In the genomic region with DNA sequence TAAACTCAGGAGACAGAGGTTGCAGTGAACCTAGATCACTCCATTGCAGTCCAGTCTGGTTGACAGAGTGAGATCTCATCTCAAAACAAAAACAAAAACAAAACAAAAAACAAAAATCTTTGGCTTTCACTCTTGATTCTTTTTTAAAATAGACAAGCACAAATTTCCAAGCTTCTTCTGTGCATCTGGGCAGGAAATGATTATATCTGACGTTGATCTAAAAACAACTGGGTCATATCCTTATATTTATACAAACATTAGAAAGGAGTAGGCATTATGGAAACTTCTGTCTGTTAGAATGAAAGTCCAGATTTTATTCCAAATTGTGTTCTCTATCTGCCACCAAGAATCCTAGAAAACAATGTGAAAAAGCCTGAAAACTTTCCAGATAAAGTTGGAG, we compare ENCODE assay signal across 27 cellular contexts. TPM values are rescaled to one million over a fixed set of nuclear protein-coding genes. Genes with fewer than 3 reads are reported as not detected.
DNase-seq lines count a peak whose midpoint lies in the region; ATAC-seq and TF ChIP-seq lines count a peak whose summit lies in the region.
"Had no signal": no experiment of that assay in that cellular context is flagged by ENCODE, and none has a peak within 500 bp of the region (broad histone marks: within the 10 kb centered on the region; RNA-seq: fewer than 3 reads in every experiment).

No MANE protein-coding gene starts in this region.

- H3K4me1 ChIP-seq in IMR-90 (ENCODE audit: control insufficient read depth, insufficient read depth, low read length) (peaks cover 4% of the 10 kb centered on the region), left ventricle myocardium inferior (no peaks in the 10 kb centered on the region), uterus (no peaks in the 10 kb centered on the region)
- H3K4me1 ChIP-seq: lower lobe of right lung, psoas muscle had no signal

- H3K27ac Mint-ChIP-seq in osteocyte (ENCODE audit: unreplicated experiment) = peak overlapping the region; percentile 59
- H3K27ac Mint-ChIP-seq: activated CD4-positive, alpha-beta memory T cell treated with anti-CD3 and anti-CD28 coated beads for 36 hours; CD4-positive, alpha-beta memory T cell; IgD-negative memory B cell; stimulated activated naive B cell treated with anti-CD40 and anti-IgM and Interleukin-4, amounts not matched to agents 10 μg/mL and 1 μg/mL and 100 μg/mL, for 72 hours had no signal

- no peaks in the 10 kb centered on the region for H3K27me3 ChIP-seq in IMR-90 (ENCODE audit: control insufficient read depth, insufficient read depth, low read length)
- H3K27me3 ChIP-seq in left ventricle myocardium inferior (ENCODE audit: low read depth) = peaks cover 29% of the 10 kb centered on the region
- no peaks in the 10 kb centered on the region for H3K27me3 ChIP-seq in uterus
- H3K27me3 ChIP-seq: MG63 had no signal

- H3K4me3 ChIP-seq in IMR-90 (ENCODE audit: insufficient read depth, low read depth, low read length) = no peak overlapping the region
- no peak overlapping the region for H3K4me3 ChIP-seq in choroid plexus epithelial cell (ENCODE audit: low read depth, low read length)
- no peak overlapping the region for H3K4me3 ChIP-seq in left ventricle myocardium inferior
- H3K4me3 ChIP-seq in uterus = no peak overlapping the region
- H3K4me3 ChIP-seq: lower lobe of right lung, MG63, psoas muscle had no signal

- TF ChIP-seq CTCF in IMR-90 (conservative IDR thresholded peaks at IDR 0.05; ENCODE audit: low read depth, low read length) = no peak
- no peak for TF ChIP-seq CTCF in choroid plexus epithelial cell (conservative IDR thresholded peaks at IDR 0.05; ENCODE audit: low read depth, low read length)
- TF ChIP-seq CTCF in osteocyte (IDR thresholded peaks at IDR 0.05) = no peak
- TF ChIP-seq CTCF in left ventricle myocardium inferior (IDR thresholded peaks at IDR 0.05; ENCODE audit: borderline replicate concordance) = no peak
- no peak for TF ChIP-seq CTCF in uterus (IDR thresholded peaks at IDR 0.05)

- no peaks in the 10 kb centered on the region for H3K36me3 Mint-ChIP-seq in osteocyte (ENCODE audit: unreplicated experiment)
- H3K36me3 Mint-ChIP-seq: activated CD4-positive, alpha-beta memory T cell treated with anti-CD3 and anti-CD28 coated beads for 36 hours; CD4-positive, alpha-beta memory T cell; IgD-negative memory B cell; stimulated activated naive B cell treated with anti-CD40 and anti-IgM and Interleukin-4, amounts not matched to agents 10 μg/mL and 1 μg/mL and 100 μg/mL, for 72 hours had no signal

- peak overlapping the region; percentile 58; the same call in 1 of the 2 replicates for H3K4me2 ChIP-seq in IMR-90 (ENCODE audit: low read depth, low read length)

- dilution Hi-C loops in IMR-90 (cut with HindIII; ENCODE audit: low sequenced_read_pairs, unreplicated experiment) = no loop called here

- no peaks in the 10 kb centered on the region for H4K20me1 ChIP-seq in IMR-90 (ENCODE audit: insufficient read depth, low read length)

- H2AK9ac ChIP-seq in IMR-90 (replicated peaks; ENCODE audit: low read depth, low read length, poor library complexity) = peak overlapping the region; percentile 58

- peak overlapping the region; percentile 51; the same call in 1 of the 2 replicates for H3K23ac ChIP-seq in IMR-90 (ENCODE audit: low read depth, low read length)

- peak overlapping the region; percentile 77 for H2BK5ac ChIP-seq in IMR-90 (ENCODE audit: low read depth, low read length, poor library complexity, severe bottlenecking)

- TF ChIP-seq POLR2A in IMR-90 (IDR thresholded peaks at IDR 0.05; ENCODE audit: low read depth, low read length) (no peak), uterus (IDR thresholded peaks at IDR 0.05) (no peak)

- peak overlapping the region; percentile 99 for H3K14ac ChIP-seq in IMR-90 (replicated peaks; ENCODE audit: low read depth, low read length)

- no peaks in the 10 kb centered on the region for H3K27me3 Mint-ChIP-seq in osteocyte (ENCODE audit: unreplicated experiment)
- H3K27me3 Mint-ChIP-seq: stimulated activated naive B cell treated with anti-CD40 and anti-IgM and Interleukin-4, amounts not matched to agents 10 μg/mL and 1 μg/mL and 100 μg/mL, for 72 hours had no signal

- peak overlapping the region; percentile 95 for H3K4ac ChIP-seq in IMR-90 (ENCODE audit: low read depth, low read length)

- peak overlapping the region; percentile 99 for H2BK20ac ChIP-seq in IMR-90 (ENCODE audit: low read depth, low read length)

- H3K9ac ChIP-seq in IMR-90 (ENCODE audit: low read depth, low read length) = peak overlapping the region; percentile 5; the same call in 1 of the 2 replicates

- peak overlapping the region; percentile 82 for H3K56ac ChIP-seq in IMR-90 (ENCODE audit: extremely low read depth, insufficient read depth, low read length)

- peaks cover 23% of the 10 kb centered on the region for H3K4me1 Mint-ChIP-seq in osteocyte (ENCODE audit: unreplicated experiment)
- H3K4me1 Mint-ChIP-seq: CD4-positive, alpha-beta memory T cell; neural crest cell had no signal

- no TSS peak for BruUV-seq in IMR-90 (replicated peaks; lab: Mats Ljungman, UMichigan)

- WGBS in IMR-90 (ENCODE audit: extremely low coverage in 2 of 2, insufficient read length in 1 of 2), 2 experiments = no CpG with 5 or more reads among the region's 1 CpG

- H2BK120ac ChIP-seq in IMR-90 (ENCODE audit: low read depth, low read length) = peak overlapping the region; percentile 99

- POLR2A ChIA-PET in IMR-90 (lab: Charles Lee; ENCODE audit: unreplicated experiment) = no interaction called here

- peak overlapping the region; percentile 97 for H4K91ac ChIP-seq in IMR-90 (ENCODE audit: insufficient read depth, low read depth, low read length)

- intact Hi-C loops in IMR-90 (cut with micrococcal nuclease) = no loop called here
- intact Hi-C loops in left ventricle myocardium inferior (cut with micrococcal nuclease) = no loop called here
- intact Hi-C loops in uterus (cut with DNase I; ENCODE audit: low total_unique reads) = no loop called here

- H3K4me3 Mint-ChIP-seq in osteocyte (ENCODE audit: unreplicated experiment) = no peak overlapping the region
- H3K4me3 Mint-ChIP-seq: activated CD4-positive, alpha-beta memory T cell treated with anti-CD3 and anti-CD28 coated beads for 36 hours; CD4-positive, alpha-beta memory T cell; neural crest cell; stimulated activated naive B cell treated with anti-CD40 and anti-IgM and Interleukin-4, amounts not matched to agents 10 μg/mL and 1 μg/mL and 100 μg/mL, for 72 hours had no signal

- H2BK15ac ChIP-seq in IMR-90 (ENCODE audit: low read depth, low read length) = peak overlapping the region; percentile 94; the same call in 2 of the 3 replicates

- TF ChIP-seq RAD21 in IMR-90 (IDR thresholded peaks at IDR 0.05; ENCODE audit: low read length) = no peak

- H3K9me3 Mint-ChIP-seq in osteocyte (ENCODE audit: unreplicated experiment) = no peaks in the 10 kb centered on the region
- H3K9me3 Mint-ChIP-seq: activated CD4-positive, alpha-beta memory T cell treated with anti-CD3 and anti-CD28 coated beads for 36 hours; CD4-positive, alpha-beta memory T cell; IgD-negative memory B cell; neural crest cell had no signal

- peak; percentile 21 for DNase-seq in EL
- peak; percentile 58 for DNase-seq in IMR-90
- peak; percentile 27 for DNase-seq in choroid plexus epithelial cell (ENCODE audit: low read depth)
- no peak for DNase-seq in osteocyte (ENCODE audit: extremely low spot score, unreplicated experiment)
- no peak for DNase-seq in left ventricle myocardium inferior
- no peak for DNase-seq in A172 (ENCODE audit: low spot score)
- no peak for DNase-seq in uterus
- DNase-seq: activated CD4-positive, alpha-beta memory T cell treated with anti-CD3 and anti-CD28 coated beads for 36 hours; activated CD4-positive, CD25-positive, alpha-beta regulatory T cell; activated effector memory CD4-positive, alpha-beta T cell treated with anti-CD3 and anti-CD28 coated beads, Interleukin-2, amount 50 U/mL, for 16 hours; CD4-positive, alpha-beta memory T cell; cortex of kidney; GF-D8; GOT3; hippocampal formation; islet precursor cell; lower lobe of right lung; NCI-H1436 treated with DMSO at 0.1 percent for 48 hours; NCI-H524 treated with DMSO at 0.1 percent for 48 hours; psoas muscle; small intestine; stimulated activated CD4-positive, alpha-beta T cell treated with anti-CD3 and anti-CD28 coated beads, Interleukin-2, amount 100 ng/mL, for 48 hours; stimulated activated naive B cell treated with anti-CD40 and anti-IgM and Interleukin-4, amounts not matched to agents 10 μg/mL and 1 μg/mL and 100 μg/mL, for 72 hours had no signal

- H3K9me3 ChIP-seq in IMR-90 (ENCODE audit: control insufficient read depth, insufficient read depth, low read length) (no peaks in the 10 kb centered on the region), left ventricle myocardium inferior (replicated peaks) (no peaks in the 10 kb centered on the region), uterus (no peaks in the 10 kb centered on the region)
- H3K9me3 ChIP-seq: lower lobe of right lung, MG63, psoas muscle had no signal

- H3K9me1 ChIP-seq in IMR-90 (ENCODE audit: insufficient read depth, low read length) = peaks cover 4% of the 10 kb centered on the region; the same call in 1 of the 2 replicates

- in situ Hi-C loops in IMR-90 (cut with MboI; ENCODE audit: low sequenced_read_pairs) = no loop called here

- H2AFZ ChIP-seq in IMR-90 (replicated peaks; ENCODE audit: low read length, poor library complexity) = peak overlapping the region; percentile 60

- H3K18ac ChIP-seq in IMR-90 (ENCODE audit: low read depth, low read length) = peak overlapping the region; percentile 99

- ATAC-seq in IMR-90 (ENCODE audit: low read depth) (peak; percentile 21), HG02678 (IDR thresholded peaks at IDR 0.05; ENCODE audit: unreplicated experiment) (no peak)
- ATAC-seq: lower lobe of right lung; psoas muscle; stimulated activated naive B cell treated with anti-CD40 and anti-IgM and Interleukin-4, amounts not matched to agents 10 μg/mL and 1 μg/mL and 100 μg/mL, for 72 hours had no signal

- peaks cover 0 to 4% of the 10 kb centered on the region in 2 experiments; a peak in 1 of 4 replicates for H3K79me1 ChIP-seq in IMR-90 (ENCODE audit: low read depth in 1 of 2, low read length in 2 of 2)

- H4K8ac ChIP-seq in IMR-90 (ENCODE audit: low read depth in 2 of 2, low read length in 2 of 2) = peak overlapping the region; percentile 72 to 97

- H2AK5ac ChIP-seq in IMR-90 (ENCODE audit: low read depth, low read length) = peak overlapping the region; percentile 94

- H3K36me3 ChIP-seq in IMR-90 (ENCODE audit: control insufficient read depth, insufficient read depth, low read length) = no peaks in the 10 kb centered on the region
- H3K36me3 ChIP-seq in left ventricle myocardium inferior = no peaks in the 10 kb centered on the region
- H3K36me3 ChIP-seq in uterus = no peaks in the 10 kb centered on the region
- H3K36me3 ChIP-seq: lower lobe of right lung, MG63 had no signal

- CTCF ChIA-PET in IMR-90 (lab: Yijun Ruan, JAX) = interaction anchor here (2.2 kb wide), 1 partner anchor 14 kb away, joined by 6 read pairs; no protein-coding TSS in a partner anchor

- peak overlapping the region; percentile 97 for H4K5ac ChIP-seq in IMR-90 (ENCODE audit: low read depth, low read length)

- peak overlapping the region; percentile 80 for H3K27ac ChIP-seq in IMR-90 (ENCODE audit: insufficient read depth, low read length)
- H3K27ac ChIP-seq in left ventricle myocardium inferior (replicated peaks) = no peak overlapping the region
- H3K27ac ChIP-seq in uterus = no peak overlapping the region
- H3K27ac ChIP-seq: lower lobe of right lung, psoas muscle had no signal

RNA-seq across cellular contexts. Expression of gene PMAIP1, which starts 26.2 kb away (rescaled TPM):
- total RNA-seq in IMR-90 (2012; rRNA removed) = 14.0 and 26.9 TPM in 2 replicates
- 25.9 and 30.1 TPM in 2 replicates for polyA plus RNA-seq in IMR-90 (2012; rRNA removed)
- 4.3 and 12.5 TPM in 2 replicates for polyA plus RNA-seq in IMR-90 (2012; cell fraction: cytosol; rRNA removed)
- polyA plus RNA-seq in IMR-90 (2012; cell fraction: nucleus; rRNA removed; ENCODE audit: low replicate concordance) = 7.2 and 17.3 TPM in 2 replicates
- total RNA-seq in osteocyte = 23.0 and 24.4 TPM in 2 replicates
- total RNA-seq in left ventricle myocardium inferior = 0.58 TPM
- 14.7 and 23.2 TPM in 2 replicates for total RNA-seq in A172 (2014; rRNA removed; shearing (Covaris generic))
- 1 to 10 TPM in 3 of 4 donors, under 1 TPM in 1; 0.82 to 3.5 (median 3.0) TPM for total RNA-seq in uterus

Comparison
In these comparisons a context has a peak if more than half of its experiments do, and no peak if none do; other contexts are left out.
1. DNase-seq: peak in EL (single experiment), IMR-90 (single experiment) and choroid plexus epithelial cell (single experiment); none in osteocyte (single experiment), left ventricle myocardium inferior (single experiment), A172 (single experiment) and uterus (0 of 2).